In the genomic region with DNA sequence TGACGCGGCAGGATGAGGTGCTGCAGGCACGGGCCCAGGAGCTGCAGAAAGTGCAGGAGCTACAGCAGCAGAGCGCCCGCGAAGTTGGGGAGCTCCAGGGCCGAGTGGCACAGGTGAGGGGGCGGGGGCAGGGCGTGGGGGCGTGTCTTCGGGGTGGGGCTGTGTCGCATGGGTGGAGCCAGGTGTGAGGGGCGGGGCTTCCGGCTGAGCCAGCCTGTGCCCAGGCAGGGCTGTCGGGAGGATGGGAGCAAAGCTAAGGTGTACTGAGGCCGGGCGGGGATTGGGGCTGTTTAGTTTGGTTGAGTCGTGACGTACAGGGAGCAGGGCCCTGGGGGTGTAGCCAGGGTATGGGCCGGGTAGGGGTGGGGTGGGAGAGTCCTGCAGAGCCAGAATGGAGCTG, we compare ENCODE assay signal across 12 cellular contexts.
DNase-seq lines count a peak whose midpoint lies in the region; ATAC-seq lines count a peak whose summit lies in the region.
"Had no signal": no experiment of that assay in that cellular context is flagged by ENCODE, and none has a peak within 500 bp of the region (broad histone marks: within the 10 kb centered on the region; RNA-seq: fewer than 3 reads in every experiment).

No MANE protein-coding gene starts in this region.

- DNase-seq in NCI-H1436 (lab: John Stamatoyannopoulos, UW) (peak; percentile 6), NCI-H1436 treated with DMSO at 0.1 percent for 48 hours (lab: John Stamatoyannopoulos, UW) (no peak), islet precursor cell (peak; percentile 82), HuH-7 (ENCODE audit: low spot score) (no peak), HPDE6-E6E7 (ENCODE audit: extremely low spot score) (no peak)
- DNase-seq in activated CD4-positive, alpha-beta T cell treated with anti-CD3 and anti-CD28 coated beads, Interleukin-2, amount 10 ng/mL, durations not matched to agents 7 days and 5 days, result peak; percentile 26
- peak; percentile 72 for DNase-seq in stimulated activated CD8-positive, alpha-beta memory T cell treated with anti-CD3 and anti-CD28 coated beads, Interleukin-4, amount 100 ng/mL, for 48 hours
- DNase-seq: cerebellar nuclear complex, glutamatergic neuron, NCI-H1105 had no signal

- H3K4me1 Mint-ChIP-seq in activated CD4-positive, alpha-beta T cell treated with anti-CD3 and anti-CD28 coated beads, Interleukin-2, amount 10 ng/mL, durations not matched to agents 7 days and 5 days, result no peaks in the 10 kb centered on the region

- ATAC-seq in HG03097 (IDR thresholded peaks at IDR 0.05; ENCODE audit: low FRiP score, unreplicated experiment), result no peak

- no peaks in the 10 kb centered on the region for H3K9me3 Mint-ChIP-seq in activated CD4-positive, alpha-beta T cell treated with anti-CD3 and anti-CD28 coated beads, Interleukin-2, amount 10 ng/mL, durations not matched to agents 7 days and 5 days
- H3K9me3 Mint-ChIP-seq: natural killer cell treated with Interleukin-12 subunit alpha and Interleukin-12 subunit beta and Interleukin-15 and Interleukin-18, amount 100 ng/mL, for 72 hours had no signal

- POLR2A ChIA-PET in activated CD4-positive, alpha-beta T cell treated with anti-CD3 and anti-CD28 coated beads, Interleukin-2, amount 10 ng/mL, durations not matched to agents 7 days and 5 days (lab: Charles Lee), result no interaction called here

- H3K36me3 Mint-ChIP-seq in activated CD4-positive, alpha-beta T cell treated with anti-CD3 and anti-CD28 coated beads, Interleukin-2, amount 10 ng/mL, durations not matched to agents 7 days and 5 days (ENCODE audit: low read depth), result no peaks in the 10 kb centered on the region
- H3K36me3 Mint-ChIP-seq: natural killer cell treated with Interleukin-12 subunit alpha and Interleukin-12 subunit beta and Interleukin-15 and Interleukin-18, amount 100 ng/mL, for 72 hours had no signal

- H3K27me3 Mint-ChIP-seq in activated CD4-positive, alpha-beta T cell treated with anti-CD3 and anti-CD28 coated beads, Interleukin-2, amount 10 ng/mL, durations not matched to agents 7 days and 5 days, result peaks cover 1% of the 10 kb centered on the region

- CTCF ChIA-PET in activated CD4-positive, alpha-beta T cell treated with anti-CD3 and anti-CD28 coated beads, Interleukin-2, amount 10 ng/mL, durations not matched to agents 7 days and 5 days (lab: Charles Lee), result interaction anchor here (0.6 kb wide), 1 partner anchor 269 kb away, joined by 3 read pairs; no protein-coding TSS in a partner anchor

- no peak overlapping the region for H3K4me3 Mint-ChIP-seq in activated CD4-positive, alpha-beta T cell treated with anti-CD3 and anti-CD28 coated beads, Interleukin-2, amount 10 ng/mL, durations not matched to agents 7 days and 5 days
- H3K4me3 Mint-ChIP-seq: natural killer cell treated with Interleukin-12 subunit alpha and Interleukin-12 subunit beta and Interleukin-15 and Interleukin-18, amount 100 ng/mL, for 72 hours had no signal

- no peak overlapping the region for H3K27ac Mint-ChIP-seq in activated CD4-positive, alpha-beta T cell treated with anti-CD3 and anti-CD28 coated beads, Interleukin-2, amount 10 ng/mL, durations not matched to agents 7 days and 5 days
- H3K27ac Mint-ChIP-seq: natural killer cell treated with Interleukin-12 subunit alpha and Interleukin-12 subunit beta and Interleukin-15 and Interleukin-18, amount 100 ng/mL, for 72 hours had no signal

Comparison
In these comparisons a context has a peak if more than half of its experiments do, and no peak if none do; other contexts are left out.
1. DNase-seq: peak in NCI-H1436 (single experiment), activated CD4-positive, alpha-beta T cell treated with anti-CD3 and anti-CD28 coated beads, Interleukin-2, amount 10 ng/mL, durations not matched to agents 7 days and 5 days (single experiment), islet precursor cell (single experiment) and stimulated activated CD8-positive, alpha-beta memory T cell treated with anti-CD3 and anti-CD28 coated beads, Interleukin-4, amount 100 ng/mL, for 48 hours (single experiment); none in NCI-H1436 treated with DMSO at 0.1 percent for 48 hours (single experiment), HuH-7 (single experiment) and HPDE6-E6E7 (single experiment).